ENCODE assay signal across 14 cellular contexts in genomic region chr19:34416021-34416545, GRCh38.
"Had no signal": no experiment of that assay in that cellular context is flagged by ENCODE, and none has a peak within 500 bp of the region (broad histone marks: within the 10 kb centered on the region; RNA-seq: fewer than 3 reads in every experiment).

No MANE protein-coding gene starts in this region.

- H3K4me3 Mint-ChIP-seq: activated CD8-positive, alpha-beta memory T cell treated with anti-CD3 and anti-CD28 coated beads, Interleukin-2, amount 10 ng/mL, durations not matched to agents 7 days and 5 days; activated T-cell treated with anti-CD3 and anti-CD28 coated beads, Interleukin-2, amount 50 U/mL, for 24 hours; naive B cell had no signal

- H3K27me3 Mint-ChIP-seq: activated CD8-positive, alpha-beta memory T cell treated with anti-CD3 and anti-CD28 coated beads, Interleukin-2, amount 10 ng/mL, durations not matched to agents 7 days and 5 days; activated T-cell treated with anti-CD3 and anti-CD28 coated beads, Interleukin-2, amount 50 U/mL, for 24 hours; naive B cell had no signal

- H3K4me3 ChIP-seq: breast epithelium, tibial artery, vagina had no signal

- H3K27ac Mint-ChIP-seq: activated CD8-positive, alpha-beta memory T cell treated with anti-CD3 and anti-CD28 coated beads, Interleukin-2, amount 10 ng/mL, durations not matched to agents 7 days and 5 days; activated T-cell treated with anti-CD3 and anti-CD28 coated beads, Interleukin-2, amount 50 U/mL, for 24 hours; naive B cell had no signal

- DNase-seq: activated CD4-positive, CD25-positive, alpha-beta regulatory T cell; activated CD8-positive, alpha-beta memory T cell treated with anti-CD3 and anti-CD28 coated beads, Interleukin-2, amount 10 ng/mL, durations not matched to agents 7 days and 5 days; activated T-cell treated with anti-CD3 and anti-CD28 coated beads, Interleukin-2, amount 50 U/mL, for 24 hours; anterior cingulate cortex; left ventricle myocardium superior; naive B cell; small intestine; T-helper 2 cell had no signal

- H3K27ac ChIP-seq: breast epithelium, foreskin keratinocyte, parathyroid adenoma, tibial artery, vagina had no signal

- ATAC-seq: activated CD8-positive, alpha-beta memory T cell treated with anti-CD3 and anti-CD28 coated beads, Interleukin-2, amount 10 ng/mL, durations not matched to agents 7 days and 5 days; activated naive CD4-positive, alpha-beta T cell treated with anti-CD3 and anti-CD28 coated beads, Interleukin-2, amount 50 U/mL, for 72 hours; foreskin keratinocyte; left ventricle myocardium superior had no signal

- H3K4me1 Mint-ChIP-seq: activated CD8-positive, alpha-beta memory T cell treated with anti-CD3 and anti-CD28 coated beads, Interleukin-2, amount 10 ng/mL, durations not matched to agents 7 days and 5 days; naive B cell had no signal

- H3K9me3 Mint-ChIP-seq: activated naive CD4-positive, alpha-beta T cell treated with anti-CD3 and anti-CD28 coated beads, Interleukin-2, amount 50 U/mL, for 72 hours; activated T-cell treated with anti-CD3 and anti-CD28 coated beads, Interleukin-2, amount 50 U/mL, for 24 hours; naive B cell had no signal
